Comparison of ENCODE assay signal across 8 cellular contexts in the genomic region with DNA sequence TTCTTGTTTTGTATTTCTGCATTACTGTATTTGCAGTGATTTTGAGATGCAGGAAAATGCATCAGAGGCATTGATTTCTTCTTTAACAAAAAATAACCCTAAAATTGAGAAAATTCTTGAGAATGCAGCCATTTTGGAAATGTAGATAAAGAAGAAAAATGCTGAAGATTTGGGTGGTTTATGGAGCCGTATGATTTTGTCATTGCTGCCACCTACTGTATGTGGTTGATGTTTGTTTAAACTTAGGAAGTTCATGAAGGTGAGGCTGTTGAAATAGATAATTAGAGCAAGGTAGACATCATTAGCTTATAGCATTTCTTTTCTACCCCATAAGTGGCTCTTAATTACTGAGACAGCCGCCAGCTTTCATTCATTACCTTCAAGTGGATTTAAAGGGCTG.
A peak's percentile ranks its signal among the peaks of the same experiment; 100 is the strongest.
DNase-seq lines count a peak whose midpoint lies in the region; ATAC-seq, FAIRE-seq and TF ChIP-seq lines count a peak whose summit lies in the region.

No MANE protein-coding gene starts in this region.

- no peaks in the 10 kb centered on the region for H3K79me2 ChIP-seq in PC-3 (ENCODE audit: low read length)

- peak overlapping the region; percentile 68 for H3K27ac Mint-ChIP-seq in CD4-positive, alpha-beta T cell

- no peak overlapping the region for H3K4me2 ChIP-seq in PC-3 (ENCODE audit: low read length)

- H3K27me3 Mint-ChIP-seq in CD4-positive, alpha-beta T cell: no peaks in the 10 kb centered on the region

- 0 out of 2 replicates have a peak, but pooled peaks cover 6% of the 10 kb centered on the region for H4K20me1 ChIP-seq in PC-3 (ENCODE audit: low read length)

- H3K4me3 Mint-ChIP-seq in CD4-positive, alpha-beta T cell: no peak overlapping the region

- H3K9ac ChIP-seq in PC-3 (ENCODE audit: low read length): no peak overlapping the region

- H3K9me3 ChIP-seq in CD4-positive, alpha-beta T cell (ENCODE audit: control insufficient read depth, low read length): no peaks in the 10 kb centered on the region
- no peaks in the 10 kb centered on the region for H3K9me3 ChIP-seq in PC-3 (ENCODE audit: low read length)
- H3K9me3 ChIP-seq in tibial artery: no peaks in the 10 kb centered on the region

- H3K36me3 Mint-ChIP-seq in CD4-positive, alpha-beta T cell (ENCODE audit: low read depth): peaks cover 68% of the 10 kb centered on the region

- H3K4me3 ChIP-seq in PC-3 (ENCODE audit: low read length): no peak overlapping the region
- no peak overlapping the region for H3K4me3 ChIP-seq in fibroblast of mammary gland (ENCODE audit: control insufficient read depth, low read depth, low read length)
- no peak overlapping the region for H3K4me3 ChIP-seq in tibial artery

- no peak overlapping the region for H2AFZ ChIP-seq in PC-3 (ENCODE audit: low read length)

- peaks cover 39% of the 10 kb centered on the region for H3K36me3 ChIP-seq in PC-3 (ENCODE audit: low read depth, low read length)
- H3K36me3 ChIP-seq in tibial artery: peaks cover 18 to 50% (median 39%) of the 10 kb centered on the region in 3 donors

- no peaks in the 10 kb centered on the region for H3K27me3 ChIP-seq in CD4-positive, alpha-beta T cell (ENCODE audit: control insufficient read depth, insufficient read depth, low read length)
- H3K27me3 ChIP-seq in PC-3 (ENCODE audit: low read length) (no peaks in the 10 kb centered on the region), tibial artery (no peaks in the 10 kb centered on the region)

- no peak for TF ChIP-seq POLR2A in H54 (IDR thresholded peaks at IDR 0.05; ENCODE audit: low read depth, low read length)

- H3K4me1 Mint-ChIP-seq in CD4-positive, alpha-beta T cell (ENCODE audit: low read depth): peaks cover 35% of the 10 kb centered on the region

- no TSS peak for BruUV-seq in PC-3 (replicated peaks; lab: Mats Ljungman, UMichigan)

- no peaks in the 10 kb centered on the region for H3K9me3 Mint-ChIP-seq in CD4-positive, alpha-beta T cell

- peaks cover 6% of the 10 kb centered on the region for H3F3A ChIP-seq in PC-3 (ENCODE audit: low read length, unreplicated experiment)

- peak; percentile 66 for ATAC-seq in CD4-positive, alpha-beta T cell (ENCODE audit: poor library complexity)
- ATAC-seq in PC-3: peak; percentile 20; the same call in 1 of the 2 replicates

- peak; percentile 63 for TF ChIP-seq CTCF in CD4-positive, alpha-beta T cell (IDR thresholded peaks at IDR 0.05)
- peak; percentile 98 for TF ChIP-seq CTCF in PC-3 (conservative IDR thresholded peaks at IDR 0.05; ENCODE audit: low read depth, low read length)
- TF ChIP-seq CTCF in fibroblast of mammary gland (conservative IDR thresholded peaks at IDR 0.05; ENCODE audit: control insufficient read depth, insufficient read depth, low read depth, low read length): peak; percentile 37
- TF ChIP-seq CTCF in tibial artery (IDR thresholded peaks at IDR 0.05): peak; percentile 18 to 24

- H3K27ac ChIP-seq in CD4-positive, alpha-beta T cell (ENCODE audit: low read depth, low read length): no peak overlapping the region
- H3K27ac ChIP-seq in PC-3 (ENCODE audit: low read length) (no peak overlapping the region), tibial artery (no peak overlapping the region)

- intact Hi-C loops in CD4-positive, alpha-beta T cell (cut with DNase I, micrococcal nuclease): loop anchor here (1.0 to 10.0 kb wide), 5 partner anchors 192 to 753 kb away; partner anchors contain the start of gene KAT6B (in 2 of the 2)
- intact Hi-C loops in PC-3 (cut with micrococcal nuclease) (loop anchor here (1.0 to 2.0 kb wide), 3 partner anchors 131 to 516 kb away; no protein-coding TSS in a partner anchor), tibial artery (cut with DNase I; ENCODE audit: low total_unique reads) (no loop called here)

- DNase-seq in CD4-positive, alpha-beta T cell: no peak
- DNase-seq in H54 (ENCODE audit: insufficient read length, low spot score) (no peak), PC-3 (peak; percentile 88), fibroblast of mammary gland (ENCODE audit: low read depth) (peak; percentile 50), tibial artery (no peak), islet precursor cell (no peak)
- no peak for DNase-seq in effector CD4-positive, alpha-beta T cell
- no peak for DNase-seq in activated effector memory CD4-positive, alpha-beta T cell treated with Interleukin-2 at 50 U/mL for 16 hours

- POLR2A ChIA-PET in CD4-positive, alpha-beta T cell (lab: Charles Lee): interaction anchor here (0.6 to 1.8 kb wide), 2 partner anchors 121 to 433 kb away, joined by 3 to 4 read pairs; no protein-coding TSS in a partner anchor
- POLR2A ChIA-PET in PC-3 (lab: Charles Lee; ENCODE audit: unreplicated experiment): interaction anchor here (0.6 kb wide), 1 partner anchor 135 kb away, joined by 6 read pairs; no protein-coding TSS in a partner anchor

- FAIRE-seq in H54 (lab: Jason Lieb, UNC): peak; percentile 66

- CTCF ChIA-PET in CD4-positive, alpha-beta T cell (lab: Charles Lee): no interaction called here
- CTCF ChIA-PET in PC-3 (lab: Charles Lee): interaction anchor here (0.6 to 1.5 kb wide), 10 partner anchors 42 to 754 kb away, joined by 3 to 16 read pairs (median 6); partner anchors contain the start of gene COMTD1

- H3K9me2 ChIP-seq in PC-3 (replicated peaks; ENCODE audit: low read length): no peaks in the 10 kb centered on the region

- H3K4me1 ChIP-seq in PC-3 (ENCODE audit: insufficient read depth, low read length) (peaks cover 14% of the 10 kb centered on the region), tibial artery (no peaks in the 10 kb centered on the region)

Comparison
In these comparisons a context has a peak if more than half of its experiments do, and no peak if none do; other contexts are left out.
1. DNase-seq: peak in PC-3 (single experiment) and fibroblast of mammary gland (single experiment); none in CD4-positive, alpha-beta T cell (0 of 10), H54 (single experiment), tibial artery (0 of 2), islet precursor cell (single experiment), effector CD4-positive, alpha-beta T cell (single experiment) and activated effector memory CD4-positive, alpha-beta T cell treated with Interleukin-2 at 50 U/mL for 16 hours (single experiment).
2. CTCF ChIP-seq: peak in every context shown above with its lines; median percentile 98 in PC-3; 63 in CD4-positive, alpha-beta T cell; 37 in fibroblast of mammary gland; 21 in tibial artery.